Comparison of ENCODE assay signal across 1 cellular context in the genomic region with DNA sequence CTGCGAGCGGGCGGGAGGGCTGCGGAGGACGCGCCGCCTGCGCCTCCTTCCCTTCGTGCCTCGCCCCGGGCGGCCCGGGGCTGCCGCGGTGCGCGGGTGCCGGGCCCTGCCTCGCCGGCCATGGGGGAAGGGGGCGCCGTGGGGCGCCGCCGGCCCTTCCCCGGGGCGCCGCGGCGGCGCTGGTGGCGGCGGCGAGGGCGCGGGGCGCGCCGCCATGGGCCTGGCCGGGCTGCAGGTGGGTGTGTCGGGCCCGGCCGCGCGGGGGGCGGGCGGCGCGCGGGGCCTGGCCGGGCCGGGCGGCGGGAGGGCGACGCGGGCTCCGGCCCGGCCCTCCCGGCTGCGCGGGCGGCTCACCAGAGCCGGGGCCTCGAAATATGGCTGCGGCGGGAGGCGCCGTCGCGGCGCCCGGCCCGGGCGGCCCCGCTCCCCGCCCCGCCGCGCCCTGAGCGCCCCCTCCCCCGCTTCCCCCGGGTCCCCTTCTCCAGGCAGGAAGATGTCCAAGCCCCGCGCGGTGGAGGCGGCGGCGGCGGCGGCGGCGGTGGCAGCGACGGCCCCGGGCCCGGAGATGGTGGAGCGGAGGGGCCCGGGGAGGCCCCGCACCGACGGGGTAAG.
TF ChIP-seq lines count a peak whose summit lies in the region.

No MANE protein-coding gene starts in this region.

TF ChIP-seq in GM23338, 12 proteins besides CTCF, POLR2A, EP300 and RAD21 (continued from another document):
- TF ChIP-seq, protein P1, sequence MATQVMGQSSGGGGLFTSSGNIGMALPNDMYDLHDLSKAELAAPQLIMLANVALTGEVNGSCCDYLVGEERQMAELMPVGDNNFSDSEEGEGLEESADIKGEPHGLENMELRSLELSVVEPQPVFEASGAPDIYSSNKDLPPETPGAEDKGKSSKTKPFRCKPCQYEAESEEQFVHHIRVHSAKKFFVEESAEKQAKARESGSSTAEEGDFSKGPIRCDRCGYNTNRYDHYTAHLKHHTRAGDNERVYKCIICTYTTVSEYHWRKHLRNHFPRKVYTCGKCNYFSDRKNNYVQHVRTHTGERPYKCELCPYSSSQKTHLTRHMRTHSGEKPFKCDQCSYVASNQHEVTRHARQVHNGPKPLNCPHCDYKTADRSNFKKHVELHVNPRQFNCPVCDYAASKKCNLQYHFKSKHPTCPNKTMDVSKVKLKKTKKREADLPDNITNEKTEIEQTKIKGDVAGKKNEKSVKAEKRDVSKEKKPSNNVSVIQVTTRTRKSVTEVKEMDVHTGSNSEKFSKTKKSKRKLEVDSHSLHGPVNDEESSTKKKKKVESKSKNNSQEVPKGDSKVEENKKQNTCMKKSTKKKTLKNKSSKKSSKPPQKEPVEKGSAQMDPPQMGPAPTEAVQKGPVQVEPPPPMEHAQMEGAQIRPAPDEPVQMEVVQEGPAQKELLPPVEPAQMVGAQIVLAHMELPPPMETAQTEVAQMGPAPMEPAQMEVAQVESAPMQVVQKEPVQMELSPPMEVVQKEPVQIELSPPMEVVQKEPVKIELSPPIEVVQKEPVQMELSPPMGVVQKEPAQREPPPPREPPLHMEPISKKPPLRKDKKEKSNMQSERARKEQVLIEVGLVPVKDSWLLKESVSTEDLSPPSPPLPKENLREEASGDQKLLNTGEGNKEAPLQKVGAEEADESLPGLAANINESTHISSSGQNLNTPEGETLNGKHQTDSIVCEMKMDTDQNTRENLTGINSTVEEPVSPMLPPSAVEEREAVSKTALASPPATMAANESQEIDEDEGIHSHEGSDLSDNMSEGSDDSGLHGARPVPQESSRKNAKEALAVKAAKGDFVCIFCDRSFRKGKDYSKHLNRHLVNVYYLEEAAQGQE (IDR thresholded peaks at IDR 0.05; ENCODE audit: unreplicated experiment): no peak
